14 cellular contexts compared by ENCODE assay signal in the genomic region with DNA sequence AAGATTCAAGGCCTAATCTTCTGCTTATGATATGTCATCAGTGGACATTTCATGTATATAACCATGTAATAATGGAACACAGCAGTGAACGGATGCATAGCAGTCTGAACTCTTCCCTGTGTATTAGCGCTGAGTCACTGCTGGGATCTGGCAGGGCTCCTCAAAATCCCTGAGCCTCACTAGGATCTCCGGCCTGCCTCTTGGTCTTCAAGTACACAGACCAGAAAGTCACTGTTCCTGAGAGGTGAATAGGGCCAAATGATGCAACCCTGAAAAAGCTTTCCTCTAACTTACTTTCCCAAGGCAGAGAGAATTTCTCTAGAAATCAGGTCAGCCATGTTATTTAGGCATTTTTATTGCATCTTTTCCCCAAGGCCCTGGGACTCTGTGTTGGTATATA. TPM values are rescaled to one million over a fixed set of nuclear protein-coding genes. Genes with fewer than 3 reads are reported as not detected.
A peak's percentile ranks its signal among the peaks of the same experiment; 100 is the strongest.
DNase-seq lines count a peak whose midpoint lies in the region; ATAC-seq, FAIRE-seq and TF ChIP-seq lines count a peak whose summit lies in the region.
"Had no signal": no experiment of that assay in that cellular context is flagged by ENCODE, and none has a peak within 500 bp of the region (broad histone marks: within the 10 kb centered on the region; RNA-seq: fewer than 3 reads in every experiment).

No MANE protein-coding gene starts in this region.

- peaks cover 12% of the 10 kb centered on the region for H3K9me3 ChIP-seq in HepG2 (ENCODE audit: low read length)
- no peaks in the 10 kb centered on the region for H3K9me3 ChIP-seq in right lobe of liver
- H3K9me3 ChIP-seq in lung (ENCODE audit: control insufficient read depth in 2 of 2, insufficient read depth in 1 of 2, low read length in 1 of 2), result no peaks in the 10 kb centered on the region

- TF ChIP-seq RAD21 in HepG2 (CRISPR knock-in tag; IDR thresholded peaks at IDR 0.05), result no peak

- POLR2A ChIA-PET in HepG2 (lab: Yijun Ruan, JAX), result no interaction called here

- H3K79me2 ChIP-seq in HepG2 (ENCODE audit: insufficient read depth, low read length), result no peaks in the 10 kb centered on the region

- in situ Hi-C loops in HepG2 (cut with HindIII; ENCODE audit: extremely low pct_ligation_motif_present, low pct_unique_long_range_greater_than_20kb), result no loop called here

- TF ChIP-seq CTCF in HepG2 (CRISPR knock-in tag; IDR thresholded peaks at IDR 0.05) (no peak), right lobe of liver (IDR thresholded peaks at IDR 0.05) (no peak), cardiac fibroblast (IDR thresholded peaks at IDR 0.05; ENCODE audit: low read depth, low read length) (no peak), lung (IDR thresholded peaks at IDR 0.05; ENCODE audit: control extremely low read depth, extremely low read depth) (no peak), GM20000 (IDR thresholded peaks at IDR 0.05; ENCODE audit: extremely low read depth, missing control alignments) (no peak)

- H3K4me3 ChIP-seq in HepG2 (replicated peaks in 1 of 3; ENCODE audit: insufficient read depth in 1 of 3, low read depth in 2 of 3, low read length in 3 of 3), result no peak overlapping the region
- no peak overlapping the region for H3K4me3 ChIP-seq in right lobe of liver
- H3K4me3 ChIP-seq in cardiac fibroblast (replicated peaks in 1 of 2; ENCODE audit: low read depth in 2 of 2, low read length in 2 of 2), result no peak overlapping the region
- no peak overlapping the region for H3K4me3 ChIP-seq in lung

- H2AFZ ChIP-seq in HepG2 (ENCODE audit: low read length), result peak overlapping the region; percentile 60

- H3K9ac ChIP-seq in HepG2 (ENCODE audit: insufficient read depth, low read depth, low read length), result no peak overlapping the region

- no peak for FAIRE-seq in HepG2 (lab: Jason Lieb, UNC)
- FAIRE-seq: HTR-8/SVneo had no signal

- H3K36me3 ChIP-seq in HepG2 (replicated peaks in 1 of 2; ENCODE audit: control insufficient read depth in 1 of 2, insufficient read depth in 2 of 2, low read length in 2 of 2) (no peaks in the 10 kb centered on the region), right lobe of liver (no peaks in the 10 kb centered on the region), lung (ENCODE audit: control insufficient read depth in 2 of 2, insufficient read depth in 2 of 2, low read length in 2 of 2) (no peaks in the 10 kb centered on the region)

- H3K27me3 ChIP-seq in HepG2 (ENCODE audit: control insufficient read depth in 1 of 2, insufficient read depth in 2 of 2, low read length in 2 of 2), result no peaks in the 10 kb centered on the region
- no peaks in the 10 kb centered on the region for H3K27me3 ChIP-seq in right lobe of liver
- H3K27me3 ChIP-seq in lung (ENCODE audit: control insufficient read depth, insufficient read depth), result peaks cover 4% of the 10 kb centered on the region

- no peak for TF ChIP-seq POLR2A in HepG2 (IDR thresholded peaks at IDR 0.05; ENCODE audit: insufficient read depth in 1 of 2, low read depth in 2 of 2, low read length in 2 of 2)
- TF ChIP-seq POLR2A in right lobe of liver (IDR thresholded peaks at IDR 0.05), result no peak

- BruUV-seq in HepG2 (replicated peaks; lab: Mats Ljungman, UMichigan), result no TSS peak

- no peak overlapping the region for H3K4me2 ChIP-seq in HepG2 (ENCODE audit: low read depth, low read length)

- TF ChIP-seq EP300 in HepG2 (IDR thresholded peaks at IDR 0.05; ENCODE audit: low read depth in 2 of 2, low read length in 2 of 2) (no peak), HepG2 (CRISPR knock-in tag; IDR thresholded peaks at IDR 0.05; ENCODE audit: borderline replicate concordance) (no peak)

- ATAC-seq in HepG2, result no peak
- ATAC-seq in right lobe of liver, result no peak
- peak; percentile 86 for ATAC-seq in lung (ENCODE audit: insufficient read depth, low FRiP score)
- ATAC-seq in GM21360 (IDR thresholded peaks at IDR 0.05; ENCODE audit: unreplicated experiment), result no peak
- ATAC-seq in HG02938 (IDR thresholded peaks at IDR 0.05; ENCODE audit: unreplicated experiment), result no peak
- ATAC-seq: activated CD4-positive, alpha-beta T cell treated with anti-CD3 and anti-CD28 coated beads for 36 hours had no signal

- no peaks in the 10 kb centered on the region for H4K20me1 ChIP-seq in HepG2 (ENCODE audit: insufficient read depth, low read length)

- H3K4me1 ChIP-seq in HepG2 (ENCODE audit: insufficient read depth, low read length) (peaks cover 16% of the 10 kb centered on the region), right lobe of liver (peaks cover 0 to 4% (median 0%) of the 10 kb centered on the region in 4 donors), lung (ENCODE audit: control insufficient read depth in 2 of 2, insufficient read depth in 2 of 2, low read length in 2 of 2) (no peaks in the 10 kb centered on the region)

- DNase-seq in HepG2 (ENCODE audit: low spot score) (no peak), right lobe of liver (no peak), cardiac fibroblast (ENCODE audit: low read depth in 2 of 2) (peak; percentile 60 to 84), lung (ENCODE audit: low spot score) (peak; percentile 65), GM20000 (ENCODE audit: low spot score) (no peak), iPS-NIHi11 (ENCODE audit: low spot score) (no peak)
- DNase-seq: activated CD4-positive, alpha-beta T cell treated with anti-CD3 and anti-CD28 coated beads for 36 hours; dermis blood vessel endothelial cell; NCI-H187 treated with DMSO at 0.1 percent for 48 hours; stimulated activated CD4-positive, alpha-beta T cell treated with anti-CD3 and anti-CD28 coated beads, Interleukin-2, amount 100 ng/mL, for 24 hours had no signal

- CTCF ChIA-PET in HepG2 (lab: Yijun Ruan, JAX; ENCODE audit: low intra/inter-chr PET ratio, low total read pairs), result no interaction called here

- no peak overlapping the region for H3K27ac ChIP-seq in HepG2 (ENCODE audit: extremely low read length, insufficient read depth, low read length)
- H3K27ac ChIP-seq in right lobe of liver, result no peak overlapping the region
- no peak overlapping the region for H3K27ac ChIP-seq in lung (ENCODE audit: low read depth in 1 of 2, low read length in 1 of 2)

- intact Hi-C loops in HepG2 (cut with micrococcal nuclease; ENCODE audit: unreplicated experiment) (no loop called here), right lobe of liver (cut with DNase I) (no loop called here)

- WGBS in HepG2 (ENCODE audit: low lambda C conversion rate), result 60% methylated on average over 3 of the region's 3 CpGs
- WGBS in right lobe of liver (ENCODE audit: insufficient coverage, low coverage, low lambda C conversion rate, missing lambda C conversion rate), result 0% methylated on average over 1 of the region's 3 CpGs
- WGBS in lung, 2 donors, result 45 to 87% methylated on average over 3 of the region's 3 CpGs

RNA-seq across cellular contexts. Expression of a gene that starts 35.0 kb away (rescaled TPM):
- 1.8 and 1.9 TPM in 2 replicates for total RNA-seq in HepG2 (2016; rRNA removed; fragmentation: Illumina TruSeq; extraction: Trizol)
- total RNA-seq in HepG2 (2016; cell fraction: cytosol; rRNA removed; fragmentation: Illumina TruSeq; extraction: Trizol; ENCODE audit: low read depth), result 0.40 and 0.53 TPM in 2 replicates
- 1.0 and 1.1 TPM in 2 replicates for total RNA-seq in HepG2 (2016; cell fraction: insoluble cytoplasmic fraction; rRNA removed; fragmentation: Illumina TruSeq; extraction: Trizol)
- 0.65 and 2.2 TPM in 2 replicates for total RNA-seq in HepG2 (2016; cell fraction: membrane; rRNA removed; fragmentation: Illumina TruSeq; extraction: Trizol)
- 0.81 and 1.8 TPM in 2 replicates for total RNA-seq in HepG2 (2016; cell fraction: nucleus; rRNA removed; fragmentation: Illumina TruSeq; extraction: Trizol)
- 3.6 and 5.3 TPM in 2 replicates for polyA plus RNA-seq in HepG2 (2011; rRNA removed)
- polyA plus RNA-seq in HepG2 (2011; cell fraction: cytosol; rRNA removed), result 3.0 and 3.2 TPM in 2 replicates
- 8.2 and 10.5 TPM in 2 replicates for polyA plus RNA-seq in HepG2 (2011; cell fraction: nucleus; rRNA removed)
- polyA plus RNA-seq in HepG2 (2012), result 4.9 and 6.1 TPM in 2 replicates
- polyA plus RNA-seq in HepG2 (2016; cell fraction: cytosol; fragmentation: Illumina TruSeq; extraction: Trizol; ENCODE audit: low read depth), result 0.52 and 0.81 TPM in 2 replicates
- 2.3 and 2.6 TPM in 2 replicates for polyA plus RNA-seq in HepG2 (2016; cell fraction: insoluble cytoplasmic fraction; fragmentation: Illumina TruSeq; extraction: Trizol; ENCODE audit: low read depth)
- polyA plus RNA-seq in HepG2 (2016; cell fraction: membrane; fragmentation: Illumina TruSeq; extraction: Trizol; ENCODE audit: low read depth), result 1.4 TPM in 2 replicates
- 3.4 and 4.0 TPM in 2 replicates for polyA plus RNA-seq in HepG2 (2016; cell fraction: nucleus; fragmentation: Illumina TruSeq; extraction: Trizol; ENCODE audit: insufficient read depth, low read depth)
- 0.28 and 3.3 TPM in 2 replicates for polyA minus RNA-seq in HepG2 (2011; rRNA and poly(A)+ RNA removed; ENCODE audit: low replicate concordance)
- 3.1 and 3.6 TPM in 2 replicates for polyA minus RNA-seq in HepG2 (2011; cell fraction: cytosol; rRNA and poly(A)+ RNA removed)
- polyA minus RNA-seq in HepG2 (2011; cell fraction: nucleus; rRNA and poly(A)+ RNA removed), result 4.1 and 5.3 TPM in 2 replicates
- total RNA-seq in right lobe of liver, result 1 to 10 TPM in 2 of 6 experiments, under 1 TPM in 4; 0.06 to 2.4 (median 0.63) TPM
- 1 to 10 TPM; 5.8 to 6.9 TPM for total RNA-seq in lung
- polyA plus RNA-seq in lung, result 1 to 10 TPM; 2.0 to 3.1 TPM
- total RNA-seq: dermis blood vessel endothelial cell had no signal
- polyA plus RNA-seq: AG04450 had no signal

RNA-seq across cellular contexts. Expression of a gene that starts 45.7 kb away (rescaled TPM):
- total RNA-seq in HepG2 (2016; rRNA removed; fragmentation: Illumina TruSeq; extraction: Trizol) (4.9 and 7.8 TPM in 2 replicates), right lobe of liver (under 1 TPM; 0.39 to 0.86 (median 0.52) TPM), lung (1 to 10 TPM; 1.5 to 4.2 TPM)
- total RNA-seq in HepG2 (2016; cell fraction: cytosol; rRNA removed; fragmentation: Illumina TruSeq; extraction: Trizol; ENCODE audit: low read depth), result 2.0 and 2.8 TPM in 2 replicates
- 5.5 and 7.3 TPM in 2 replicates for total RNA-seq in HepG2 (2016; cell fraction: insoluble cytoplasmic fraction; rRNA removed; fragmentation: Illumina TruSeq; extraction: Trizol)
- total RNA-seq in HepG2 (2016; cell fraction: membrane; rRNA removed; fragmentation: Illumina TruSeq; extraction: Trizol), result 3.5 and 4.6 TPM in 2 replicates
- total RNA-seq in HepG2 (2016; cell fraction: nucleus; rRNA removed; fragmentation: Illumina TruSeq; extraction: Trizol), result 10.6 and 11.1 TPM in 2 replicates
- polyA plus RNA-seq in HepG2 (2011; rRNA removed) (70.7 and 71.2 TPM in 2 replicates), lung (1 to 10 TPM; 2.0 to 5.4 TPM)
- polyA plus RNA-seq in HepG2 (2011; cell fraction: cytosol; rRNA removed), result 32.5 and 33.6 TPM in 2 replicates
- polyA plus RNA-seq in HepG2 (2011; cell fraction: nucleus; rRNA removed), result 175 and 193 TPM in 2 replicates
- 26.6 and 28.4 TPM in 2 replicates for polyA plus RNA-seq in HepG2 (2012)
- polyA plus RNA-seq in HepG2 (2016; cell fraction: cytosol; fragmentation: Illumina TruSeq; extraction: Trizol; ENCODE audit: low read depth), result 4.2 and 5.4 TPM in 2 replicates
- polyA plus RNA-seq in HepG2 (2016; cell fraction: insoluble cytoplasmic fraction; fragmentation: Illumina TruSeq; extraction: Trizol; ENCODE audit: low read depth), result 13.1 and 13.8 TPM in 2 replicates
- 6.0 and 7.4 TPM in 2 replicates for polyA plus RNA-seq in HepG2 (2016; cell fraction: membrane; fragmentation: Illumina TruSeq; extraction: Trizol; ENCODE audit: low read depth)
- polyA plus RNA-seq in HepG2 (2016; cell fraction: nucleus; fragmentation: Illumina TruSeq; extraction: Trizol; ENCODE audit: insufficient read depth, low read depth), result 47.2 and 50.2 TPM in 2 replicates
- 20.8 TPM in 1 of 2 replicates, not detected in the other for polyA minus RNA-seq in HepG2 (2011; rRNA and poly(A)+ RNA removed; ENCODE audit: low replicate concordance)
- 5.8 and 9.0 TPM in 2 replicates for polyA minus RNA-seq in HepG2 (2011; cell fraction: cytosol; rRNA and poly(A)+ RNA removed)
- 18.3 and 18.5 TPM in 2 replicates for polyA minus RNA-seq in HepG2 (2011; cell fraction: nucleus; rRNA and poly(A)+ RNA removed)
- total RNA-seq: activated CD4-positive, alpha-beta T cell treated with anti-CD3 and anti-CD28 coated beads for 36 hours; dermis blood vessel endothelial cell had no signal
- polyA plus RNA-seq: AG04450 had no signal

Comparison
In these comparisons a context has a peak if more than half of its experiments do, and no peak if none do; other contexts are left out.
1. DNase-seq: peak in cardiac fibroblast (2 of 2) and lung (single experiment); none in HepG2 (single experiment), right lobe of liver (0 of 3), GM20000 (single experiment) and iPS-NIHi11 (single experiment).